In genomic region chr14:68944162-68944561, GRCh38 we compare ENCODE assay signal across 11 cellular contexts. TPM values are rescaled to one million over a fixed set of nuclear protein-coding genes. Genes with fewer than 3 reads are reported as not detected.
DNase-seq lines count a peak whose midpoint lies in the region; ATAC-seq and TF ChIP-seq lines count a peak whose summit lies in the region.
"Had no signal": no experiment of that assay in that cellular context is flagged by ENCODE, and none has a peak within 500 bp of the region (broad histone marks: within the 10 kb centered on the region; RNA-seq: fewer than 3 reads in every experiment).

No MANE protein-coding gene starts in this region.

- H3K27me3 Mint-ChIP-seq in type B pancreatic cell: no peaks in the 10 kb centered on the region

- intact Hi-C loops in left ventricle myocardium inferior (cut with micrococcal nuclease): no loop called here
- intact Hi-C loops in Right ventricle myocardium inferior (cut with DNase I): no loop called here
- intact Hi-C loops in breast epithelium (cut with DNase I; ENCODE audit: low total_unique reads): no loop called here

- H3K4me3 ChIP-seq in left ventricle myocardium inferior (no peak overlapping the region), breast epithelium (no peak overlapping the region), muscle layer of duodenum (ENCODE audit: low read depth in 1 of 2, low read length in 2 of 2) (no peak overlapping the region)

- no peaks in the 10 kb centered on the region for H3K9me3 Mint-ChIP-seq in type B pancreatic cell

- ATAC-seq in Right ventricle myocardium inferior: no peak
- ATAC-seq in GM19455 (IDR thresholded peaks at IDR 0.05; ENCODE audit: unreplicated experiment): no peak
- ATAC-seq in HG03159 (IDR thresholded peaks at IDR 0.05; ENCODE audit: unreplicated experiment): no peak

- H3K4me3 Mint-ChIP-seq in type B pancreatic cell: peak overlapping the region; percentile 2

- no peaks in the 10 kb centered on the region for H3K36me3 ChIP-seq in left ventricle myocardium inferior
- H3K36me3 ChIP-seq in breast epithelium: no peaks in the 10 kb centered on the region
- no peaks in the 10 kb centered on the region for H3K36me3 ChIP-seq in muscle layer of duodenum (ENCODE audit: control insufficient read depth in 1 of 2, insufficient read depth in 2 of 2, low read length in 2 of 2)

- H3K27ac Mint-ChIP-seq in type B pancreatic cell: no peak overlapping the region

- H3K9me3 ChIP-seq in left ventricle myocardium inferior (replicated peaks) (no peaks in the 10 kb centered on the region), breast epithelium (no peaks in the 10 kb centered on the region), muscle layer of duodenum (ENCODE audit: control insufficient read depth in 1 of 2, low read length in 2 of 2) (no peaks in the 10 kb centered on the region)

- TF ChIP-seq POLR2A in breast epithelium (IDR thresholded peaks at IDR 0.05): no peak

- H3K36me3 Mint-ChIP-seq in type B pancreatic cell: peaks cover 7% of the 10 kb centered on the region

- H3K27ac ChIP-seq in left ventricle myocardium inferior (replicated peaks): peak overlapping the region; percentile 87
- peak overlapping the region; percentile 83 to 85 for H3K27ac ChIP-seq in breast epithelium
- H3K27ac ChIP-seq in muscle layer of duodenum (ENCODE audit: low read length): peak overlapping the region; percentile 20

- H3K4me1 Mint-ChIP-seq in type B pancreatic cell (ENCODE audit: unreplicated experiment): peaks cover 76% of the 10 kb centered on the region

- DNase-seq in left ventricle myocardium inferior (no peak), Right ventricle myocardium inferior (ENCODE audit: missing footprints) (no peak), breast epithelium (ENCODE audit: low spot score in 2 of 2) (no peak), type B pancreatic cell (ENCODE audit: extremely low spot score, unreplicated experiment) (no peak), SW480 (ENCODE audit: low spot score) (no peak)
- DNase-seq: cerebellar nuclear complex, GOT3, MV-4-11 had no signal

- TF ChIP-seq CTCF in left ventricle myocardium inferior (IDR thresholded peaks at IDR 0.05; ENCODE audit: borderline replicate concordance) (no peak), breast epithelium (IDR thresholded peaks at IDR 0.05) (no peak), type B pancreatic cell (conservative IDR thresholded peaks at IDR 0.05) (no peak)

- no peaks in the 10 kb centered on the region for H3K27me3 ChIP-seq in left ventricle myocardium inferior (ENCODE audit: low read depth)
- no peaks in the 10 kb centered on the region for H3K27me3 ChIP-seq in breast epithelium
- no peaks in the 10 kb centered on the region for H3K27me3 ChIP-seq in muscle layer of duodenum (ENCODE audit: low read depth, low read length)

- H3K4me1 ChIP-seq in left ventricle myocardium inferior (peaks cover 100% of the 10 kb centered on the region), breast epithelium (peaks cover 28 to 72% of the 10 kb centered on the region in 2 donors), muscle layer of duodenum (ENCODE audit: control insufficient read depth in 1 of 2, insufficient read depth in 2 of 2, low read length in 2 of 2) (peaks cover 49 to 100% of the 10 kb centered on the region in 2 donors)

RNA-seq across cellular contexts. Expression of gene ACTN1, which starts 34.9 kb away (rescaled TPM):
- total RNA-seq in left ventricle myocardium inferior (75.4 TPM), Right ventricle myocardium inferior (136 TPM), breast epithelium (100 to 1,000 TPM in 2 of 3 donors, 10 to 100 TPM in 1; 75.0 to 295 (median 290) TPM), type B pancreatic cell (ENCODE audit: low replicate concordance) (128 and 176 TPM in 2 replicates)

Comparison
In these comparisons a context has a peak if more than half of its experiments do, and no peak if none do; other contexts are left out.
1. H3K27ac ChIP-seq: peak in every context shown above with its lines; median percentile 87 in left ventricle myocardium inferior; 84 in breast epithelium; 20 in muscle layer of duodenum.